In genomic region chr2:153875801-153876466, GRCh38 we compare ENCODE assay signal across 34 cellular contexts. TPM values are rescaled to one million over a fixed set of nuclear protein-coding genes. Genes with fewer than 3 reads are reported as not detected.
"Had no signal": no experiment of that assay in that cellular context is flagged by ENCODE, and none has a peak within 500 bp of the region (broad histone marks: within the 10 kb centered on the region; RNA-seq: fewer than 3 reads in every experiment).

No MANE protein-coding gene starts in this region.

- H3K9me3 Mint-ChIP-seq: activated B cell treated with CpG ODN at 0.5 μM for 24 hours; activated naive CD4-positive, alpha-beta T cell treated with anti-CD3 and anti-CD28 coated beads, Interleukin-2, amount 10 ng/mL, durations not matched to agents 7 days and 5 days; T-cell had no signal

- DNase-seq: activated B cell treated with CpG ODN at 0.5 μM for 24 hours; activated CD4-positive, alpha-beta memory T cell treated with anti-CD3 and anti-CD28 coated beads for 36 hours; activated CD4-positive, alpha-beta T cell treated with anti-CD3 and anti-CD28 coated beads for 4 hours; activated CD4-positive, alpha-beta T cell treated with anti-CD3 and anti-CD28 coated beads, Interleukin-2, amount 50 U/mL, for 1 hour; activated CD4-positive, CD25-positive, alpha-beta regulatory T cell treated with anti-CD3 and anti-CD28 coated beads, Interleukin-2, amount 50 U/mL, for 72 hours; activated CD8-positive, alpha-beta memory T cell treated with anti-CD3 and anti-CD28 coated beads for 24 hours; activated CD8-positive, alpha-beta memory T cell treated with anti-CD3 and anti-CD28 coated beads, Interleukin-2, amount 10 ng/mL, durations not matched to agents 7 days and 5 days; activated CD8-positive, alpha-beta memory T cell treated with anti-CD3 and anti-CD28 coated beads, Interleukin-2, amount 50 U/mL, for 48 hours; activated effector memory CD4-positive, alpha-beta T cell treated with Interleukin-2 at 50 U/mL for 16 hours; activated naive CD4-positive, alpha-beta T cell treated with anti-CD3 and anti-CD28 coated beads, Interleukin-2, amount 10 ng/mL, durations not matched to agents 7 days and 5 days; activated T-cell treated with anti-CD3 and anti-CD28 coated beads, Interleukin-2, amount 50 U/mL, for 48 hours; amniotic stem cell; aorta; cortex of kidney; Kasumi-1; KG1; MG63; NCI-H1048; NCI-H187; NCI-H2029 treated with DMSO at 0.1 percent for 48 hours; NCI-H2171 treated with DMSO at 0.1 percent for 48 hours; NCI-H2227 treated with DMSO at 0.1 percent for 48 hours; NCI-H446 treated with DMSO at 0.1 percent for 48 hours; NCI-H526; NCI-H774; Right ventricle myocardium superior; T-cell; T-helper 2 cell; T-helper 9 cell had no signal

- H3K27ac Mint-ChIP-seq: activated B cell treated with CpG ODN at 0.5 μM for 24 hours; activated CD4-positive, alpha-beta memory T cell treated with anti-CD3 and anti-CD28 coated beads for 36 hours; activated CD8-positive, alpha-beta memory T cell treated with anti-CD3 and anti-CD28 coated beads, Interleukin-2, amount 10 ng/mL, durations not matched to agents 7 days and 5 days; activated naive CD4-positive, alpha-beta T cell treated with anti-CD3 and anti-CD28 coated beads, Interleukin-2, amount 10 ng/mL, durations not matched to agents 7 days and 5 days; activated naive CD8-positive, alpha-beta T cell; T-cell had no signal

- H3K27ac ChIP-seq: cardiac muscle cell, VCaP had no signal

- H3K4me3 Mint-ChIP-seq: activated B cell treated with CpG ODN at 0.5 μM for 24 hours; activated CD4-positive, alpha-beta memory T cell treated with anti-CD3 and anti-CD28 coated beads for 36 hours; activated CD8-positive, alpha-beta memory T cell treated with anti-CD3 and anti-CD28 coated beads, Interleukin-2, amount 10 ng/mL, durations not matched to agents 7 days and 5 days; activated naive CD4-positive, alpha-beta T cell treated with anti-CD3 and anti-CD28 coated beads, Interleukin-2, amount 10 ng/mL, durations not matched to agents 7 days and 5 days; activated naive CD8-positive, alpha-beta T cell; central memory CD8-positive, alpha-beta T cell; T-cell had no signal

- H3K4me1 Mint-ChIP-seq: central memory CD8-positive, alpha-beta T cell had no signal

- H3K36me3 ChIP-seq: cardiac muscle cell, MG63 had no signal

- H3K36me3 Mint-ChIP-seq: activated naive CD4-positive, alpha-beta T cell treated with anti-CD3 and anti-CD28 coated beads, Interleukin-2, amount 10 ng/mL, durations not matched to agents 7 days and 5 days; activated naive CD8-positive, alpha-beta T cell; T-cell had no signal

- H3K9me3 ChIP-seq: MG63 had no signal

- H3K4me3 ChIP-seq: cardiac muscle cell, MG63 had no signal

RNA-seq across cellular contexts. Expression of gene GALNT13, which starts 4.2 kb away (rescaled TPM):
- total RNA-seq: activated B cell treated with CpG ODN at 0.5 μM for 24 hours; activated CD4-positive, alpha-beta memory T cell treated with anti-CD3 and anti-CD28 coated beads for 36 hours; activated CD8-positive, alpha-beta memory T cell treated with anti-CD3 and anti-CD28 coated beads, Interleukin-2, amount 10 ng/mL, durations not matched to agents 7 days and 5 days; OCI-LY7; Right ventricle myocardium superior had no signal
